In genomic region chr21:42009018-42009830, GRCh38 we compare ENCODE assay signal across 8 cellular contexts.
A peak's percentile ranks its signal among the peaks of the same experiment; 100 is the strongest.
DNase-seq lines count a peak whose midpoint lies in the region; ATAC-seq lines count a peak whose summit lies in the region.

No MANE protein-coding gene starts in this region.

- peak overlapping the region; percentile 62 to 75 for H3K4me3 ChIP-seq in muscle layer of duodenum (ENCODE audit: low read depth in 1 of 2, low read length in 2 of 2)

- ATAC-seq in HG02678 (IDR thresholded peaks at IDR 0.05; ENCODE audit: unreplicated experiment), result peak; percentile 19

- peaks cover 44% of the 10 kb centered on the region for H3K36me3 Mint-ChIP-seq in stimulated activated naive CD8-positive, alpha-beta T cell treated with anti-CD3 and anti-CD28 coated beads, Interleukin-15, Interleukin-2, amounts not matched to agents 100 ng/mL and 50 ng/mL, for 24 hours (ENCODE audit: low read depth)

- H3K27ac ChIP-seq in epithelial cell of prostate, result peak overlapping the region; percentile 83
- H3K27ac ChIP-seq in muscle layer of duodenum (ENCODE audit: low read length), result peak overlapping the region; percentile 88

- DNase-seq in NCI-H345 (lab: John Stamatoyannopoulos, UW) (peak; percentile 58), NCI-H345 treated with DMSO at 0.1 percent for 48 hours (lab: John Stamatoyannopoulos, UW; ENCODE audit: unreplicated experiment) (no peak), NCI-H526 treated with DMSO at 0.1 percent for 48 hours (lab: John Stamatoyannopoulos, UW) (peak; percentile 62), epithelial cell of prostate (ENCODE audit: low read depth, low spot score) (no peak)
- DNase-seq in activated CD8-positive, alpha-beta memory T cell treated with anti-CD3 and anti-CD28 coated beads, Interleukin-2, amount 50 U/mL, for 48 hours, result peak; percentile 79

- no peaks in the 10 kb centered on the region for H3K4me1 ChIP-seq in muscle layer of duodenum (ENCODE audit: control insufficient read depth in 1 of 2, insufficient read depth in 2 of 2, low read length in 2 of 2)

- peaks cover 57% of the 10 kb centered on the region for H3K4me1 Mint-ChIP-seq in stimulated activated naive CD8-positive, alpha-beta T cell treated with anti-CD3 and anti-CD28 coated beads, Interleukin-15, Interleukin-2, amounts not matched to agents 100 ng/mL and 50 ng/mL, for 24 hours (ENCODE audit: low read depth)

- peak overlapping the region; percentile 96 for H3K4me3 Mint-ChIP-seq in stimulated activated naive CD8-positive, alpha-beta T cell treated with anti-CD3 and anti-CD28 coated beads, Interleukin-15, Interleukin-2, amounts not matched to agents 100 ng/mL and 50 ng/mL, for 24 hours

- no peaks in the 10 kb centered on the region for H3K27me3 Mint-ChIP-seq in stimulated activated naive CD8-positive, alpha-beta T cell treated with anti-CD3 and anti-CD28 coated beads, Interleukin-15, Interleukin-2, amounts not matched to agents 100 ng/mL and 50 ng/mL, for 24 hours

- H3K27me3 ChIP-seq in muscle layer of duodenum (ENCODE audit: low read depth, low read length), result no peaks in the 10 kb centered on the region

- no peaks in the 10 kb centered on the region for H3K9me3 Mint-ChIP-seq in stimulated activated naive CD8-positive, alpha-beta T cell treated with anti-CD3 and anti-CD28 coated beads, Interleukin-15, Interleukin-2, amounts not matched to agents 100 ng/mL and 50 ng/mL, for 24 hours

- peaks cover 0 to 6% of the 10 kb centered on the region in 2 donors for H3K36me3 ChIP-seq in muscle layer of duodenum (ENCODE audit: control insufficient read depth in 1 of 2, insufficient read depth in 2 of 2, low read length in 2 of 2)

- no peaks in the 10 kb centered on the region for H3K9me3 ChIP-seq in muscle layer of duodenum (ENCODE audit: control insufficient read depth in 1 of 2, low read length in 2 of 2)

- H3K27ac Mint-ChIP-seq in stimulated activated naive CD8-positive, alpha-beta T cell treated with anti-CD3 and anti-CD28 coated beads, Interleukin-15, Interleukin-2, amounts not matched to agents 100 ng/mL and 50 ng/mL, for 24 hours, result peak overlapping the region; percentile 93

Comparison
In these comparisons a context has a peak if more than half of its experiments do, and no peak if none do; other contexts are left out.
1. DNase-seq: peak in NCI-H345 (single experiment), NCI-H526 treated with DMSO at 0.1 percent for 48 hours (single experiment) and activated CD8-positive, alpha-beta memory T cell treated with anti-CD3 and anti-CD28 coated beads, Interleukin-2, amount 50 U/mL, for 48 hours (single experiment); none in NCI-H345 treated with DMSO at 0.1 percent for 48 hours (single experiment) and epithelial cell of prostate (single experiment).